Comparison of ENCODE assay signal across 1 cellular context in the genomic region with DNA sequence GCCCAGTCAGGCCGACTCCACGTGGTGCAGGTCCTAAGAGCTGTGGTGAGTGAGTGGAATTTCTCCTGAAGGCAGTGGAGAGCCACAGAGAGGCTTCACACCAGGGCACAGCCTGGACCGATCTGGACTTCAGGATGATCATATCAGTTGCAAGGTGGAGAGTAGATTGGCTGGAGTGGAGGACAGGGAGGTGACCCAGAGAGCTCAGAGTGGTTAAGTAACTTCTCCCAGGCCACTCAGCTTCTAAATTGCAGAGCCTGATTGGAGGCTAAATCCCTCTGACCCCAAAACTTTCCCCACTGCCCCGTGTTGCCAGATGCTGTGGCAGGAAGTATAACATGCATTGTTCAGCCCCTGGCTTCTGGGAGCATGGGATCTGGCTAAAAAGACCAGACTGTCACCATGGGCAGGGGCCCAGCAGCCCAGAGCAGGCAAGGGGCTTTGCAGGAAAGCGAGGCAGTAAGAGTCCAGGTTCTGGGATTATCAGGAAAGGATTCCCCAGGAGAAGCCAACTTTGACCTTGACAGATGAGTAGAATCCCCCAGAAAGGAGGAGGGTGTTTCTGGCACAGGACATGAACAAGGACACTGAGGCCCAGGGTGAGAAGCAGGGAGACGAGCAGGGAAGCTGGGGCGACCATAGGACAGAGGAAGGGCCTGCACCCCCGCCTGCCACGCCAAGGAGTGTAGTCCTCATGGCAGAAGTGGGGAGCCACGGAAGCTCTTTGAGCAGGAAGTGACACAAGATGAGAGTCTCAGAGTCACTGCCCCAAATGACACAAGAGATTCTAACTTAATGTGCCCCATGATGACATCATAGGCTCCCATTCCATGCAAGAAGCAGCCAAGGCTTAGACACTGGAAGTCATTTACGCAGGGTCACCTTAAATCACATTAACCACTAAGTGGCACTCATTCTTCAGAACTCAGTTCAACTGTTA.
TF ChIP-seq lines count a peak whose summit lies in the region.

No MANE protein-coding gene starts in this region.

TF ChIP-seq in HepG2, 621 proteins besides CTCF, POLR2A, EP300 and RAD21:
- TF ChIP-seq ZNF768 (CRISPR knock-in tag; IDR thresholded peaks at IDR 0.05) (peak; percentile 62; the same call in 1 of the 2 replicates), ZNF678 (CRISPR knock-in tag; IDR thresholded peaks at IDR 0.05) (no peak), CREB1 (IDR thresholded peaks at IDR 0.05) (peak; percentile 53), CREB1 (CRISPR knock-in tag; IDR thresholded peaks at IDR 0.05) (no peak), ATF7 (IDR thresholded peaks at IDR 0.05) (peak; percentile 68), ATF7 (CRISPR knock-in tag; IDR thresholded peaks at IDR 0.05) (no peak)
TF ChIP-seq in HepG2: peak in this region for 3.
